Comparison of ENCODE assay signal across 12 cellular contexts in the genomic region with DNA sequence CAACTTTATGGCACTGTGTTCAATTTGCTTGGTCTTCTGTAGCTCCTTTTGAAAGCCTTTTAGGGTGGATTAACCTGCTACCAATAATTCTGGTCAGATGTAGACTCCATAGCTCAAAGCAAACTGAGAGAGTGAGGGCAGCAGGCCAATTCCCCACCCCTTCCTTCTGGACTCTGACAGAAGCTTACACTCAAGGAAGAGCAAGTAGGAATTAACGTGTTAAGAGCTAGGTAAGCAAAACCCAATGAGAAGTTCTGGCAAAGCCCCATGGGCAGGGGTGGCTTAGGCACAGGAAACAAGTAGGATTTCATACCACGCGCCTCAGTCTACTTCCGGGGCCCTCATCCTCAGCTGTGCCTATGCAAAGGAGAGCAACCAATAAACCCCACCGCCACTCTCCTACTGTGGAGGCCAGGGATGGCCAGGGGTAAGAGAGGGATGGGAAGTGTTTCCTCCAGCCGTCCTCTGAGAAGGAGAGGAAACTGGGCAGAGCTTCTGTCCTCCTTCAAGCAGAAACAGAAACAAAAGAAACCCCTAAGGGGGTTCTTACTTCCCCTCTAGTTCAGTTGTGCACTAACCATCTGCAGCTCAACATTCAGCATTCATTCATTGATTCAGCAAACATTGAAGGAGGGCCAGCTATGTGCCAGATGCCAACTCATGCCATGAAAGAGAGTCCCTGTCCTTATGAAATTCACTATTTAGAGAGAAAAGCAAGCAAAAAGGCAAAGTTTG. TPM values are rescaled to one million over a fixed set of nuclear protein-coding genes. Genes with fewer than 3 reads are reported as not detected.
A peak's percentile ranks its signal among the peaks of the same experiment; 100 is the strongest.
DNase-seq lines count a peak whose midpoint lies in the region; ATAC-seq and TF ChIP-seq lines count a peak whose summit lies in the region.
"Had no signal": no experiment of that assay in that cellular context is flagged by ENCODE, and none has a peak within 500 bp of the region (broad histone marks: within the 10 kb centered on the region; RNA-seq: fewer than 3 reads in every experiment).

No MANE protein-coding gene starts in this region.

- H3K9ac ChIP-seq in BLaER1: peak overlapping the region; percentile 71; the same call in 1 of the 2 replicates

- ATAC-seq in left lung: peak; percentile 67
- ATAC-seq: SK-N-SH treated with all-trans-retinoic acid at 6 μM for 48 hours had no signal

- no peaks in the 10 kb centered on the region for H4K20me1 ChIP-seq in BLaER1

- intact Hi-C loops in left lung (cut with DNase I) (no loop called here), esophagus muscularis mucosa (cut with DNase I) (no loop called here)

- TF ChIP-seq EP300 in esophagus muscularis mucosa (IDR thresholded peaks at IDR 0.05): no peak

- WGBS in esophagus muscularis mucosa: 51% methylated on average over 6 of the region's 6 CpGs

- peak overlapping the region; percentile 88 for H3K27ac ChIP-seq in BLaER1
- H3K27ac ChIP-seq in left lung: peak overlapping the region in 1 of 2 donors; percentile 42
- no peak overlapping the region for H3K27ac ChIP-seq in esophagus muscularis mucosa (replicated peaks in 1 of 4)
- H3K27ac ChIP-seq: 22Rv1, prostate gland had no signal

- DNase-seq in DMS 273 (lab: John Stamatoyannopoulos, UW; ENCODE audit: unreplicated experiment) (peak; percentile 30), DMS 273 treated with DMSO at 0.1 percent for 48 hours (lab: John Stamatoyannopoulos, UW) (no peak), NCI-H69 (lab: John Stamatoyannopoulos, UW) (peak; percentile 18), left lung (peak in 1 of 2 donors; percentile 71), esophagus muscularis mucosa (ENCODE audit: extremely low spot score) (no peak), T-helper 2 cell (no peak)
- no peak for DNase-seq in stimulated activated naive CD4-positive, alpha-beta T cell treated with Interleukin-2 at 50 U/mL for 16 hours (lab: John Stamatoyannopoulos, UW)
- DNase-seq: caudate nucleus had no signal

- H3K27me3 ChIP-seq in BLaER1 (no peaks in the 10 kb centered on the region), left lung (no peaks in the 10 kb centered on the region), esophagus muscularis mucosa (peaks cover 0 to 11% (median 0%) of the 10 kb centered on the region in 4 donors)

- TF ChIP-seq CTCF in left lung (IDR thresholded peaks at IDR 0.05) (no peak), esophagus muscularis mucosa (IDR thresholded peaks at IDR 0.05) (no peak)

- H3K9me3 ChIP-seq in BLaER1: peaks cover 11% of the 10 kb centered on the region
- no peaks in the 10 kb centered on the region for H3K9me3 ChIP-seq in left lung
- no peaks in the 10 kb centered on the region for H3K9me3 ChIP-seq in esophagus muscularis mucosa
- H3K9me3 ChIP-seq: prostate gland had no signal

- no peaks in the 10 kb centered on the region for H3K36me3 ChIP-seq in BLaER1
- H3K36me3 ChIP-seq in left lung: no peaks in the 10 kb centered on the region
- H3K36me3 ChIP-seq in esophagus muscularis mucosa: no peaks in the 10 kb centered on the region
- H3K36me3 ChIP-seq: prostate gland had no signal

- peaks cover 35% of the 10 kb centered on the region for H3K4me1 ChIP-seq in BLaER1
- H3K4me1 ChIP-seq in left lung: peaks cover 18 to 57% of the 10 kb centered on the region in 2 donors
- H3K4me1 ChIP-seq in esophagus muscularis mucosa: peaks cover 4 to 9% (median 8%) of the 10 kb centered on the region in 4 donors

- peak overlapping the region; percentile 86 for H3K4me2 ChIP-seq in BLaER1

- no peak for TF ChIP-seq POLR2A in esophagus muscularis mucosa (IDR thresholded peaks at IDR 0.05; ENCODE audit: low read depth)

- 0 out of 2 replicates have a peak overlapping the region, but pooled peaks have one; percentile 31 for H3K4me3 ChIP-seq in BLaER1
- no peak overlapping the region for H3K4me3 ChIP-seq in left lung
- no peak overlapping the region for H3K4me3 ChIP-seq in esophagus muscularis mucosa
- H3K4me3 ChIP-seq: prostate gland had no signal

RNA-seq across cellular contexts. Expression of a gene that starts 12.6 kb away (rescaled TPM):
- 10 to 100 TPM in 1 of 2 donors, 1 to 10 TPM in 1; 2.9 to 13.8 TPM for total RNA-seq in left lung
- 1 to 10 TPM in 1 of 4 donors, under 1 TPM in 3; 0.39 to 3.0 (median 0.44) TPM for total RNA-seq in esophagus muscularis mucosa

RNA-seq across cellular contexts. Expression of a gene that starts 23.7 kb away (rescaled TPM):
- total RNA-seq in left lung: 10 to 100 TPM; 18.9 to 37.1 TPM
- 1 to 10 TPM; 1.1 to 3.0 (median 2.0) TPM for total RNA-seq in esophagus muscularis mucosa

RNA-seq across cellular contexts. Expression of a gene that starts 29.5 kb away (rescaled TPM):
- total RNA-seq in left lung: 10 to 100 TPM; 11.5 to 27.0 TPM
- 1 to 10 TPM in 3 of 4 donors, under 1 TPM in 1; 0.46 to 6.0 (median 2.3) TPM for total RNA-seq in esophagus muscularis mucosa

Comparison
In these comparisons a context has a peak if more than half of its experiments do, and no peak if none do; other contexts are left out.
1. DNase-seq: peak in DMS 273 (single experiment) and NCI-H69 (single experiment); none in DMS 273 treated with DMSO at 0.1 percent for 48 hours (single experiment), esophagus muscularis mucosa (single experiment), T-helper 2 cell (0 of 5) and stimulated activated naive CD4-positive, alpha-beta T cell treated with Interleukin-2 at 50 U/mL for 16 hours (single experiment).
2. RNA of a gene that starts 23.7 kb away (total RNA-seq): 18.9 to 37.1 TPM in left lung; 1.1 to 3.0 TPM in esophagus muscularis mucosa; every median in the first group is over 4 times any median in the second.